9 cellular contexts compared by ENCODE assay signal in the genomic region with DNA sequence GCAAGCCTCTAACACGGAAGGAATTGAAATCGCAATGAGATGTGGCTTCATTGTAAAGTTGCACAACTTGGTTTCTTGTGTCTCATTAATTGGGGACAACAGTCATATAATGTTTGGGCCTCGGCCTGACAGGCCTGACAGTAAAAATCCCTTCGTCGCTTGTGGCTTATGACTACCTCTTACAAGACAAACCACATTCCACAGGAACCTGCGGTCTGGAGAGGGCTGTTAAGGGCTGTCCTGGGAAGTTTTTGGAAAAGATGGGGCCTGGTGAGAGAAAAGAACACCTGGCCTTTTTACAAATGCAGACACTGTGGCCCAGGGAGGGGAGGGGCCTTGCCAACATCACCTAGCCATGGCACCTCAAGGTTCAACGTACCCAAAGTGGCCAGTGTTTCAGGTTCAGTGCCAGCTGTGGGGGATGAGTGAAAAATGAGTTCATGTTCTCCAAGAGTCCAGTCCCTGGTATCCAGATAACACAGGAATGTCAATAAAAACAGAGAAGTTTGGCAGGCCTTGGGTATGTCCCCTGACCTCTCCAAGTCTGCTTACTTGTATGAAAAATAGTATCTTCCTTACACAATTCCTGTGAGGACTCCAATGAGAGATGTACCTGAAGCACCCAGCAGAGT. TPM values are rescaled to one million over a fixed set of nuclear protein-coding genes. Genes with fewer than 3 reads are reported as not detected.
DNase-seq lines count a peak whose midpoint lies in the region; ATAC-seq, FAIRE-seq and TF ChIP-seq lines count a peak whose summit lies in the region.
"Had no signal": no experiment of that assay in that cellular context is flagged by ENCODE, and none has a peak within 500 bp of the region (broad histone marks: within the 10 kb centered on the region; RNA-seq: fewer than 3 reads in every experiment).

No MANE protein-coding gene starts in this region.

- CTCF ChIA-PET in GM12878 (lab: Yijun Ruan, JAX), result interaction anchor here (0.6 kb wide), 1 partner anchor 213 kb away, joined by 3 read pairs; no protein-coding TSS in a partner anchor

- no peak for TF ChIP-seq CTCF in GM12878 (IDR thresholded peaks at IDR 0.05 in 2 of 3, conservative IDR thresholded peaks at IDR 0.05 in 1 of 3; ENCODE audit: control insufficient read depth in 2 of 3, extremely low read depth in 1 of 3, insufficient read depth in 1 of 3, low read depth in 3 of 3, low read length in 3 of 3)
- no peak for TF ChIP-seq CTCF in keratinocyte (optimal IDR thresholded peaks at IDR 0.05 in 1 of 3, IDR thresholded peaks at IDR 0.05 in 1 of 3, conservative IDR thresholded peaks at IDR 0.05 in 1 of 3; ENCODE audit: extremely low read depth in 1 of 3, insufficient read depth in 2 of 3, low read length in 3 of 3)
- TF ChIP-seq CTCF in thyroid gland (IDR thresholded peaks at IDR 0.05), result no peak

- intact Hi-C loops in GM12878 (cut with micrococcal nuclease; ENCODE audit: unreplicated experiment) (no loop called here), thyroid gland (cut with DNase I) (no loop called here)

- H3K9me1 ChIP-seq in keratinocyte (ENCODE audit: control insufficient read depth, extremely low read depth, insufficient read depth, low read length), result peaks cover 3% of the 10 kb centered on the region

- H3K27me3 ChIP-seq in HUES64 (ENCODE audit: insufficient read depth, low read length) (no peaks in the 10 kb centered on the region), GM12878 (replicated peaks in 1 of 2; ENCODE audit: control insufficient read depth in 2 of 2, insufficient read depth in 2 of 2, low read length in 1 of 2) (no peaks in the 10 kb centered on the region; a peak in 1 of 4 replicates), keratinocyte (ENCODE audit: control insufficient read depth, extremely low read depth, insufficient read depth, low read length) (no peaks in the 10 kb centered on the region), thyroid gland (no peaks in the 10 kb centered on the region), HAP-1 (ENCODE audit: low read depth) (no peaks in the 10 kb centered on the region)

- peaks cover 48% of the 10 kb centered on the region for H3K4me1 ChIP-seq in HUES64 (ENCODE audit: insufficient read depth, low read length)
- peaks cover 10% of the 10 kb centered on the region for H3K4me1 ChIP-seq in GM12878 (ENCODE audit: control insufficient read depth, insufficient read depth, low read length)
- peaks cover 70% of the 10 kb centered on the region for H3K4me1 ChIP-seq in keratinocyte (ENCODE audit: control insufficient read depth, extremely low read depth, insufficient read depth, low read length)
- H3K4me1 ChIP-seq in thyroid gland, result peaks cover 49 to 70% of the 10 kb centered on the region in 2 donors
- peaks cover 13% of the 10 kb centered on the region for H3K4me1 ChIP-seq in HAP-1

- H3K4me3 ChIP-seq in HUES64 (ENCODE audit: low read length), result no peak overlapping the region; the same call in 1 of the 2 replicates
- H3K4me3 ChIP-seq in GM12878, result no peak overlapping the region
- H3K4me3 ChIP-seq in keratinocyte (ENCODE audit: control insufficient read depth in 2 of 3, extremely low read depth in 1 of 3, insufficient read depth in 2 of 3, low read depth in 1 of 3, low read length in 3 of 3), result peak overlapping the region in 2 of 3 experiments; percentile 33 to 55
- H3K4me3 ChIP-seq in thyroid gland (replicated peaks in 1 of 3), result no peak overlapping the region
- H3K4me3 ChIP-seq in HAP-1, result no peak overlapping the region

- TF ChIP-seq POLR2A in GM12878 (IDR thresholded peaks at IDR 0.05; ENCODE audit: low read depth, low read length) (no peak), thyroid gland (IDR thresholded peaks at IDR 0.05) (no peak)

- dilution Hi-C loops in keratinocyte (cut with MboI; ENCODE audit: extremely low pct_ligation_motif_present, low sequenced_read_pairs), result no loop called here

- peak overlapping the region; percentile 70 for H3K9ac ChIP-seq in HUES64 (ENCODE audit: low read depth, low read length)
- no peak overlapping the region for H3K9ac ChIP-seq in GM12878 (ENCODE audit: control insufficient read depth, insufficient read depth, low read length)
- H3K9ac ChIP-seq in keratinocyte (ENCODE audit: control insufficient read depth, extremely low read depth, insufficient read depth, low read length), result peak overlapping the region; percentile 42

- no peak overlapping the region for H3K4me2 ChIP-seq in GM12878 (ENCODE audit: control insufficient read depth, insufficient read depth)
- peak overlapping the region; percentile 84 for H3K4me2 ChIP-seq in keratinocyte (ENCODE audit: control insufficient read depth, extremely low read depth, insufficient read depth, low read depth, low read length)

- no peak for TF ChIP-seq EP300 in GM12878 (IDR thresholded peaks at IDR 0.05; ENCODE audit: borderline replicate concordance in 1 of 2, control insufficient read depth in 1 of 2, low read depth in 2 of 2, low read length in 2 of 2)

- RAD21 ChIA-PET in GM12878 (lab: Charles Lee; ENCODE audit: unreplicated experiment), result interaction anchor here (1.4 kb wide), 1 partner anchor 14 kb away, joined by 3 read pairs; no protein-coding TSS in a partner anchor

- no TSS peak for BruUV-seq in GM12878 (replicated peaks; lab: Mats Ljungman, UMichigan)

- FAIRE-seq in GM12878 (lab: Jason Lieb, UNC) (no peak), keratinocyte (lab: Jason Lieb, UNC) (peak; percentile 71)

- no peak overlapping the region for H2AFZ ChIP-seq in GM12878 (ENCODE audit: control insufficient read depth, low read depth, low read length)
- no peak overlapping the region for H2AFZ ChIP-seq in keratinocyte (ENCODE audit: control insufficient read depth, low read length)

- in situ Hi-C loops in GM12878 (cut with MboI) (no loop called here), HAP-1 (cut with MboI; ENCODE audit: low sequenced_read_pairs) (no loop called here)

- no peaks in the 10 kb centered on the region; the same call in 1 of the 2 replicates for H4K20me1 ChIP-seq in GM12878 (ENCODE audit: control insufficient read depth, insufficient read depth)
- H4K20me1 ChIP-seq in keratinocyte (ENCODE audit: control insufficient read depth, extremely low read depth, insufficient read depth, low read length), result no peaks in the 10 kb centered on the region

- H3K9me3 ChIP-seq in HUES64 (ENCODE audit: insufficient read depth, low read depth, low read length) (no peaks in the 10 kb centered on the region), GM12878 (replicated peaks; ENCODE audit: control insufficient read depth, insufficient read depth, low read length) (no peaks in the 10 kb centered on the region), keratinocyte (ENCODE audit: control insufficient read depth, low read depth, low read length) (no peaks in the 10 kb centered on the region), thyroid gland (no peaks in the 10 kb centered on the region), HAP-1 (no peaks in the 10 kb centered on the region)

- H3K27ac ChIP-seq in HUES64 (ENCODE audit: low read depth, low read length), result peak overlapping the region; percentile 92
- H3K27ac ChIP-seq in GM12878 (ENCODE audit: control insufficient read depth, insufficient read depth), result no peak overlapping the region
- peak overlapping the region; percentile 58 for H3K27ac ChIP-seq in keratinocyte (ENCODE audit: control insufficient read depth, insufficient read depth, low read length)
- H3K27ac ChIP-seq in thyroid gland, result peak overlapping the region; percentile 90 to 94 (median 91)

- no peak for TF ChIP-seq RAD21 in GM12878 (IDR thresholded peaks at IDR 0.05; ENCODE audit: insufficient read depth, low read depth, low read length)

- ATAC-seq in GM12878, result no peak
- no peak for ATAC-seq in GM19452 (IDR thresholded peaks at IDR 0.05; ENCODE audit: unreplicated experiment)
- ATAC-seq in GM19395 (IDR thresholded peaks at IDR 0.05; ENCODE audit: unreplicated experiment), result no peak
- ATAC-seq: stimulated activated naive CD8-positive, alpha-beta T cell treated with anti-CD3 and anti-CD28 coated beads, Interleukin-15, amount 100 ng/mL, for 72 hours had no signal

- 70% methylated on average over 5 of the region's 7 CpGs for WGBS in HUES64
- 55% methylated on average over 7 of the region's 7 CpGs for WGBS in GM12878 (ENCODE audit: insufficient coverage, insufficient replicate concordance, low lambda C conversion rate, missing lambda C conversion rate)
- 42 to 62% methylated on average over 7 of the region's 7 CpGs for WGBS in thyroid gland, 2 donors

- H3K79me2 ChIP-seq in GM12878 (ENCODE audit: control insufficient read depth, insufficient read depth, low read length) (no peaks in the 10 kb centered on the region), keratinocyte (ENCODE audit: control insufficient read depth, insufficient read depth, low read length) (peaks cover 63% of the 10 kb centered on the region)

- SMC1A ChIA-PET in GM12878 (lab: Charles Lee; ENCODE audit: uncharacterized antibody, unreplicated experiment), result interaction anchor here (1.0 to 1.5 kb wide), 2 partner anchors 17 to 135 kb away, joined by 3 read pairs; no protein-coding TSS in a partner anchor

- H3K36me3 ChIP-seq in HUES64 (ENCODE audit: insufficient read depth, low read length) (no peaks in the 10 kb centered on the region), GM12878 (ENCODE audit: control insufficient read depth in 2 of 2, insufficient read depth in 2 of 2, low read length in 1 of 2) (no peaks in the 10 kb centered on the region), keratinocyte (ENCODE audit: control insufficient read depth in 2 of 2, extremely low read depth in 1 of 2, insufficient read depth in 2 of 2, low read length in 2 of 2) (peaks cover 0 to under 1% of the 10 kb centered on the region in 2 experiments), thyroid gland (no peaks in the 10 kb centered on the region), HAP-1 (replicated peaks) (no peaks in the 10 kb centered on the region)

- POLR2A ChIA-PET in GM12878 (lab: Charles Lee), result no interaction called here

- DNase-seq in GM12878 (ENCODE audit: low read depth, low spot score), result no peak
- DNase-seq in keratinocyte (ENCODE audit: low read depth, low spot score), result peak; percentile 79
- peak; percentile 43 to 60 for DNase-seq in thyroid gland
- DNase-seq in HAP-1 (ENCODE audit: low spot score in 2 of 2), result no peak
- DNase-seq: head of caudate nucleus; stimulated activated naive CD8-positive, alpha-beta T cell treated with anti-CD3 and anti-CD28 coated beads, Interleukin-15, amount 100 ng/mL, for 72 hours had no signal

RNA-seq across cellular contexts. Expression of a gene that starts 22.2 kb away (rescaled TPM):
- polyA plus RNA-seq in HUES64 (2013, experiment 1 of 2), result 7.3 TPM
- 6.7 TPM for polyA plus RNA-seq in HUES64 (2013, experiment 2 of 2)
- 11.5 and 13.9 TPM in 2 replicates for total RNA-seq in GM12878 (2013; cell fraction: nucleolus; rRNA removed)
- total RNA-seq in GM12878 (2014; rRNA removed) (3.2 TPM in 2 replicates), GM12878 (2014; rRNA removed; fragmentation: Illumina TruSeq; extraction: Trizol) (1.4 and 1.7 TPM in 2 replicates), GM12878 (2021) (6.2 and 7.6 TPM in 2 replicates), thyroid gland (10 to 100 TPM; 18.4 to 27.5 (median 22.0) TPM)
- polyA plus RNA-seq in GM12878 (2011; ENCODE audit: low read depth), result 1.2 TPM
- polyA plus RNA-seq in GM12878 (2011; rRNA removed) (0.39 and 0.91 TPM in 2 replicates), GM12878 (2014; fragmentation: Illumina TruSeq; extraction: Trizol) (1.6 and 2.4 TPM in 2 replicates), GM12878 (2014; fragmentation: Nextera tagmentation; extraction: Ambion mirVana) (under 1 TPM; 0.56 to 0.69 TPM), GM12878 (2014; rRNA removed) (3.7 and 5.3 TPM in 2 replicates), GM12878 (2016; fragmentation: Nextera tagmentation; extraction: Ambion mirVana) (under 1 TPM; 0.29 to 0.90 TPM), keratinocyte (9.4 to 18.0 TPM (median 10.9 TPM) in 3 replicates)
- 1.0 and 1.1 TPM in 2 replicates for polyA plus RNA-seq in GM12878 (2011; cell fraction: cytosol; rRNA removed)
- polyA plus RNA-seq in GM12878 (2011; cell fraction: nucleus; rRNA removed), result 1.3 TPM in 2 replicates
- polyA plus RNA-seq in GM12878 (2012), result 2.2 and 3.2 TPM in 2 replicates
- 0.95 and 1.8 TPM in 2 replicates for polyA minus RNA-seq in GM12878 (2011; rRNA and poly(A)+ RNA removed)
- polyA minus RNA-seq in GM12878 (2011; cell fraction: cytosol; rRNA and poly(A)+ RNA removed), result 0.73 and 1.3 TPM in 2 replicates
- polyA minus RNA-seq in GM12878 (2011; cell fraction: nucleus; rRNA and poly(A)+ RNA removed), result 0.73 and 2.0 TPM in 2 replicates
- polyA plus RNA-seq in keratinocyte (2011; ENCODE audit: low read depth), result 10.8 TPM
- polyA plus RNA-seq in keratinocyte (2011; cell fraction: cytosol; rRNA removed), result 9.2 and 13.0 TPM in 2 replicates
- 12.5 and 15.5 TPM in 2 replicates for polyA plus RNA-seq in keratinocyte (2011; cell fraction: nucleus; rRNA removed)
- 19.8 and 20.4 TPM in 2 replicates for polyA plus RNA-seq in keratinocyte (2012; ENCODE audit: low replicate concordance)
- polyA minus RNA-seq in keratinocyte, result 11.6 to 24.3 TPM (median 12.2 TPM) in 3 replicates
- polyA minus RNA-seq in keratinocyte (2011; cell fraction: cytosol; rRNA and poly(A)+ RNA removed), result 17.5 TPM
- 17.8 and 18.4 TPM in 2 replicates for polyA minus RNA-seq in keratinocyte (2011; cell fraction: nucleus; rRNA and poly(A)+ RNA removed)

Comparison
In these comparisons a context has a peak if more than half of its experiments do, and no peak if none do; other contexts are left out.
1. H3K4me3 ChIP-seq: peak in keratinocyte (2 of 3); none in HUES64 (single experiment), GM12878 (single experiment), thyroid gland (0 of 3) and HAP-1 (single experiment).
2. DNase-seq: peak in keratinocyte (single experiment) and thyroid gland (2 of 2); none in GM12878 (single experiment) and HAP-1 (0 of 2).